In genomic region chr17:61011269-61011668, GRCh38 we compare ENCODE assay signal across 21 cellular contexts.
"Had no signal": no experiment of that assay in that cellular context is flagged by ENCODE, and none has a peak within 500 bp of the region (broad histone marks: within the 10 kb centered on the region; RNA-seq: fewer than 3 reads in every experiment).

No MANE protein-coding gene starts in this region.

- DNase-seq: Kasumi-1, MM.1S, NCI-H1092 treated with DMSO at 0.1 percent for 48 hours, NCI-H1436, NCI-H187, NCI-H2029, NCI-H2081 treated with DMSO at 0.1 percent for 48 hours, NCI-H2171, NCI-H226, NCI-H446, NCI-H510A, NCI-H524 treated with DMSO at 0.1 percent for 48 hours, NCI-H69, NCI-H774, RPMI8226, SHP77, SK-N-SH had no signal

- H3K4me3 Mint-ChIP-seq: IgD-negative memory B cell had no signal

- ATAC-seq: K562 had no signal

- H3K27ac ChIP-seq: HL-60, KMS-11 had no signal

- H3K9me3 ChIP-seq: SK-N-SH had no signal

- H3K4me3 ChIP-seq: K562 had no signal

- H3K9me3 Mint-ChIP-seq: IgD-negative memory B cell had no signal

- H3K27me3 Mint-ChIP-seq: IgD-negative memory B cell had no signal

- H3K4me1 Mint-ChIP-seq: IgD-negative memory B cell had no signal
